Comparison of ENCODE assay signal across 9 cellular contexts in genomic region chr1:93552751-93553455, GRCh38.
DNase-seq lines count a peak whose midpoint lies in the region; ATAC-seq, FAIRE-seq and TF ChIP-seq lines count a peak whose summit lies in the region.
"Had no signal": no experiment of that assay in that cellular context is flagged by ENCODE, and none has a peak within 500 bp of the region (broad histone marks: within the 10 kb centered on the region; RNA-seq: fewer than 3 reads in every experiment).

No MANE protein-coding gene starts in this region.

- no peaks in the 10 kb centered on the region for H3K79me1 ChIP-seq in H1 (ENCODE audit: low read depth, low read length)

- no peak overlapping the region for H2BK15ac ChIP-seq in H1 (ENCODE audit: low read length)

- H3K36me3 Mint-ChIP-seq in naive thymus-derived CD4-positive, alpha-beta T cell: peaks cover 0 to 8% (median 0%) of the 10 kb centered on the region in 5 donors

- peaks cover 0 to 7% of the 10 kb centered on the region in 2 experiments for H4K20me1 ChIP-seq in H1 (replicated peaks in 1 of 2; ENCODE audit: control insufficient read depth in 1 of 2, insufficient read depth in 2 of 2, low read length in 2 of 2)

- no peaks in the 10 kb centered on the region for H3K9me3 Mint-ChIP-seq in naive thymus-derived CD4-positive, alpha-beta T cell

- peaks cover 0 to 65% (median 23%) of the 10 kb centered on the region in 4 experiments; a peak in 7 of 8 replicates for H3K36me3 ChIP-seq in H1 (ENCODE audit: control insufficient read depth in 2 of 4, insufficient read depth in 4 of 4, low read length in 3 of 4)
- no peaks in the 10 kb centered on the region for H3K36me3 ChIP-seq in naive thymus-derived CD4-positive, alpha-beta T cell (ENCODE audit: control insufficient read depth in 2 of 3, insufficient read depth in 3 of 3, low read length in 3 of 3)

- H3K23me2 ChIP-seq in H1 (ENCODE audit: low read depth, low read length): no peaks in the 10 kb centered on the region

- H3K9me3 ChIP-seq in H1 (ENCODE audit: insufficient read depth in 2 of 2, low read depth in 1 of 2, low read length in 1 of 2): no peaks in the 10 kb centered on the region
- no peaks in the 10 kb centered on the region for H3K9me3 ChIP-seq in naive thymus-derived CD4-positive, alpha-beta T cell (ENCODE audit: control insufficient read depth in 2 of 3, low read length in 3 of 3)

- peak; percentile 61 for ATAC-seq in naive thymus-derived CD4-positive, alpha-beta T cell
- no peak for ATAC-seq in HG03139 (IDR thresholded peaks at IDR 0.05; ENCODE audit: unreplicated experiment)
- no peak for ATAC-seq in HG02970 (IDR thresholded peaks at IDR 0.05; ENCODE audit: low FRiP score, unreplicated experiment)
- no peak for ATAC-seq in GM18498 (IDR thresholded peaks at IDR 0.05; ENCODE audit: unreplicated experiment)

- no peak overlapping the region for H3K27ac Mint-ChIP-seq in naive thymus-derived CD4-positive, alpha-beta T cell

- H2AK5ac ChIP-seq in H1 (ENCODE audit: low read depth, low read length): no peak overlapping the region

- H3K4me1 ChIP-seq in H1 (replicated peaks in 1 of 4; ENCODE audit: control insufficient read depth in 3 of 4, insufficient read depth in 4 of 4, low read length in 3 of 4): peaks cover 0 to 8% (median 5%) of the 10 kb centered on the region in 4 experiments; a peak in 3 of 7 replicates
- H3K4me1 ChIP-seq in naive thymus-derived CD4-positive, alpha-beta T cell (ENCODE audit: control insufficient read depth in 2 of 2, insufficient read depth in 2 of 2, low read length in 2 of 2): no peaks in the 10 kb centered on the region

- no peak overlapping the region for H2BK5ac ChIP-seq in H1 (ENCODE audit: low read depth, low read length)

- H3K9ac ChIP-seq in H1 (replicated peaks in 1 of 4; ENCODE audit: extremely low read depth in 1 of 4, low read depth in 3 of 4, low read length in 3 of 4): no peak overlapping the region

- peak overlapping the region; percentile 18 to 64; a peak in 2 of 4 replicates for H3K4me2 ChIP-seq in H1 (ENCODE audit: insufficient read depth in 1 of 2, low read depth in 2 of 2, low read length in 2 of 2)

- no peak overlapping the region for H2BK120ac ChIP-seq in H1 (replicated peaks; ENCODE audit: low read depth, low read length)

- H3K27ac ChIP-seq in H1 (ENCODE audit: low read depth, low read length): no peak overlapping the region
- H3K27ac ChIP-seq in naive thymus-derived CD4-positive, alpha-beta T cell (ENCODE audit: low read depth, low read length): no peak overlapping the region
- H3K27ac ChIP-seq: HL-60 had no signal

- H3K14ac ChIP-seq in H1 (ENCODE audit: insufficient read length): no peak overlapping the region

- H4K5ac ChIP-seq in H1 (ENCODE audit: insufficient read length, low read depth, low read length): no peak overlapping the region

- FAIRE-seq in H1 (lab: Jason Lieb, UNC): peak; percentile 63

- no peak overlapping the region for H3K4me3 ChIP-seq in H1 (ENCODE audit: extremely low read depth in 1 of 4, insufficient read depth in 2 of 4, low read depth in 3 of 4, low read length in 4 of 4)
- H3K4me3 ChIP-seq in naive thymus-derived CD4-positive, alpha-beta T cell (ENCODE audit: low read length): no peak overlapping the region

- H3K27me3 ChIP-seq in H1 (replicated peaks in 1 of 4; ENCODE audit: control insufficient read depth in 3 of 4, extremely low read depth in 1 of 4, insufficient read depth in 3 of 4, low read length in 3 of 4): no peaks in the 10 kb centered on the region
- H3K27me3 ChIP-seq in naive thymus-derived CD4-positive, alpha-beta T cell (ENCODE audit: control insufficient read depth in 2 of 2, insufficient read depth in 2 of 2, low read length in 2 of 2): no peaks in the 10 kb centered on the region

- peaks cover 0 to 6% of the 10 kb centered on the region in 2 experiments; a peak in 1 of 4 replicates for H3K79me2 ChIP-seq in H1 (ENCODE audit: control insufficient read depth in 1 of 2, insufficient read depth in 2 of 2, low read length in 2 of 2)

- no peak overlapping the region for H2AFZ ChIP-seq in H1 (ENCODE audit: low read length)

- no peak overlapping the region for H3K18ac ChIP-seq in H1 (ENCODE audit: extremely low read depth, low read length)

- TF ChIP-seq POLR2A in H1 (IDR thresholded peaks at IDR 0.05; ENCODE audit: control extremely low read depth in 1 of 2, low read depth in 2 of 2, low read length in 2 of 2): no peak

- no peak overlapping the region for H4K8ac ChIP-seq in H1 (ENCODE audit: extremely low read depth, insufficient read depth, low read length)

- TF ChIP-seq RAD21 in H1 (IDR thresholded peaks at IDR 0.05 in 1 of 2, conservative IDR thresholded peaks at IDR 0.05 in 1 of 2; ENCODE audit: low read depth in 2 of 2, low read length in 2 of 2): no peak

- H3K56ac ChIP-seq in H1 (replicated peaks; ENCODE audit: insufficient read length, low read depth, low read length): no peak overlapping the region

- H3K4me1 Mint-ChIP-seq in naive thymus-derived CD4-positive, alpha-beta T cell: peaks cover 7 to 29% (median 20%) of the 10 kb centered on the region in 7 donors

- no peak overlapping the region for H2BK20ac ChIP-seq in H1 (ENCODE audit: low read length)

- no peak overlapping the region for H3K23ac ChIP-seq in H1 (ENCODE audit: insufficient read length)

- H3K27me3 Mint-ChIP-seq in naive thymus-derived CD4-positive, alpha-beta T cell: peaks cover 0 to 28% (median 7%) of the 10 kb centered on the region in 5 donors

- TF ChIP-seq CTCF in H1 (IDR thresholded peaks at IDR 0.05; ENCODE audit: control extremely low read depth in 1 of 3, insufficient read depth in 1 of 3, low read depth in 1 of 3, low read length in 3 of 3): no peak

- DNase-seq in D341Med (ENCODE audit: low spot score) (peak; percentile 55), NCI-H2196 treated with DMSO at 0.1 percent for 48 hours (lab: John Stamatoyannopoulos, UW; ENCODE audit: unreplicated experiment) (peak; percentile 49), H1 (ENCODE audit: low read depth in 1 of 2, low spot score in 2 of 2) (no peak), GM19238 (ENCODE audit: insufficient read length, low spot score) (no peak)
- peak in 1 of 9 donors; percentile 14 for DNase-seq in naive thymus-derived CD4-positive, alpha-beta T cell

- no peak overlapping the region for H3K4ac ChIP-seq in H1 (replicated peaks; ENCODE audit: insufficient read length, low read depth, low read length)

- intact Hi-C loops in naive thymus-derived CD4-positive, alpha-beta T cell (cut with micrococcal nuclease): no loop called here

- no peak for TF ChIP-seq EP300 in H1 (IDR thresholded peaks at IDR 0.05; ENCODE audit: borderline replicate concordance in 1 of 2, low read depth in 2 of 2, low read length in 2 of 2)

- no peak overlapping the region for H2BK12ac ChIP-seq in H1 (ENCODE audit: low read depth, low read length)

- no peak overlapping the region for H3K4me3 Mint-ChIP-seq in naive thymus-derived CD4-positive, alpha-beta T cell

- H4K91ac ChIP-seq in H1 (replicated peaks; ENCODE audit: insufficient read length, low read length): no peak overlapping the region

- 76% methylated on average over 9 of the region's 9 CpGs; no CpG with 5 or more reads in 1 of the 2 experiments for WGBS in H1 (ENCODE audit: extremely low coverage in 1 of 2, insufficient coverage in 1 of 2, insufficient read length in 1 of 2, insufficient replicate concordance in 2 of 2, low coverage in 1 of 2, low lambda C conversion rate in 2 of 2, missing lambda C conversion rate in 1 of 2), 2 experiments

- POLR2A ChIA-PET in H1 (lab: Charles Lee; ENCODE audit: partially characterized antibody): interaction anchor here (1.7 to 2.4 kb wide), 2 partner anchors 9 to 14 kb away, joined by 3 to 9 read pairs; no protein-coding TSS in a partner anchor
- POLR2A ChIA-PET in naive thymus-derived CD4-positive, alpha-beta T cell (lab: Charles Lee): no interaction called here

- CTCF ChIA-PET in H1 (lab: Charles Lee; ENCODE audit: partially characterized antibody): interaction anchor here (0.8 to 1.4 kb wide), 6 partner anchors 15 to 689 kb away, joined by 3 to 8 read pairs (median 4); no protein-coding TSS in a partner anchor
- CTCF ChIA-PET in naive thymus-derived CD4-positive, alpha-beta T cell (lab: Charles Lee): no interaction called here

TF ChIP-seq in H1, 55 proteins besides CTCF, POLR2A, EP300 and RAD21:
- TF ChIP-seq NANOG (IDR thresholded peaks at IDR 0.05; ENCODE audit: insufficient read depth, low read depth, low read length, poor library complexity, severe bottlenecking) (peak; percentile 62), CBX5 (IDR thresholded peaks at IDR 0.05; ENCODE audit: low read depth, low read length) (no peak), CREB1 (IDR thresholded peaks at IDR 0.05) (no peak), SIN3A (conservative IDR thresholded peaks at IDR 0.05 in 1 of 2, IDR thresholded peaks at IDR 0.05 in 1 of 2; ENCODE audit: low read depth in 1 of 2, low read length in 2 of 2) (peak; percentile 50 to 63; a peak in 1 of 4 replicates), POLR2AphosphoS5 (IDR thresholded peaks at IDR 0.05; ENCODE audit: low read depth, low read length) (0 out of 2 replicates have a peak, but pooled peaks have one; percentile 27), CEBPB (IDR thresholded peaks at IDR 0.05; ENCODE audit: low read depth, low read length) (0 out of 2 replicates have a peak, but pooled peaks have one; percentile 1)
TF ChIP-seq in H1: peak in this region for 4.

Comparison
In these comparisons a context has a peak if more than half of its experiments do, and no peak if none do; other contexts are left out.
1. DNase-seq: peak in D341Med (single experiment) and NCI-H2196 treated with DMSO at 0.1 percent for 48 hours (single experiment); none in H1 (0 of 2) and GM19238 (single experiment).